In the genomic region with DNA sequence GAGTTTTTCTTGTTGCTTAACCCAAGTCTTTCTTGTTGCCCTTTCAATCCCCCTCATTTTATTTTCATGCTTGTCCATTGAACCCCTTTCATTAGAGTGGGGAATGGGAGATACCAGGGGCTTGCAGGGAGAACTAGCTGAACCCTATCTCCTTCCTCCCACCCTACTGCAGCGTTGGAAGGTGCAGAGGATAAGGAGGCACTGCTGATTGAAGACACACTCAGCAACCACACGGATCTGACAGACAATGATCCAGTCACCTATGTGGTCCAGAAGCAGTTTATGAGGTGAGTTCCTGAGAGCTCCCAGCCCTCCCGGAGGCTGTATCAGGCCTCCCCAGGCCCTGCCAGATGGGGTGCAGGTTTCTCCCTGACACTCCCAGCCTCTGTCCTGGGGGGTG, we compare ENCODE assay signal across 15 cellular contexts. TPM values are rescaled to one million over a fixed set of nuclear protein-coding genes. Genes with fewer than 3 reads are reported as not detected.
"Had no signal": no experiment of that assay in that cellular context is flagged by ENCODE, and none has a peak within 500 bp of the region (broad histone marks: within the 10 kb centered on the region; RNA-seq: fewer than 3 reads in every experiment).

No MANE protein-coding gene starts in this region.

- H3K9me3 Mint-ChIP-seq: activated naive CD4-positive, alpha-beta T cell treated with anti-CD3 and anti-CD28 coated beads, Interleukin-2, amount 50 U/mL, for 24 hours; activated T-cell treated with anti-CD3 and anti-CD28 coated beads, Interleukin-2, amount 50 U/mL, for 72 hours; naive B cell; T-helper 1 cell treated with Interleukin-12 subunit alpha and Interleukin-12 subunit beta and Interleukin-4 antibody, amounts not matched to agents 30 μg/mL and 1 μg/mL, for 36 hours had no signal

- H3K9me3 ChIP-seq: thyroid gland, uterus had no signal

- H3K27me3 ChIP-seq: foreskin keratinocyte, hepatocyte, thyroid gland, uterus had no signal

- H3K27me3 Mint-ChIP-seq: activated naive CD4-positive, alpha-beta T cell treated with anti-CD3 and anti-CD28 coated beads, Interleukin-2, amount 50 U/mL, for 24 hours had no signal

- H3K4me1 ChIP-seq: thyroid gland, uterus had no signal

- H3K27ac Mint-ChIP-seq: activated naive CD4-positive, alpha-beta T cell treated with anti-CD3 and anti-CD28 coated beads, Interleukin-2, amount 50 U/mL, for 24 hours; activated T-cell treated with anti-CD3 and anti-CD28 coated beads, Interleukin-2, amount 50 U/mL, for 72 hours; T-helper 1 cell treated with Interleukin-12 subunit alpha and Interleukin-12 subunit beta and Interleukin-4 antibody, amounts not matched to agents 30 μg/mL and 1 μg/mL, for 36 hours had no signal

- ATAC-seq: activated T-cell treated with anti-CD3 and anti-CD28 coated beads, Interleukin-2, amount 50 U/mL, for 72 hours; foreskin keratinocyte had no signal

- H3K4me3 Mint-ChIP-seq: activated naive CD4-positive, alpha-beta T cell treated with anti-CD3 and anti-CD28 coated beads, Interleukin-2, amount 50 U/mL, for 24 hours; activated T-cell treated with anti-CD3 and anti-CD28 coated beads, Interleukin-2, amount 50 U/mL, for 72 hours; naive B cell; T-helper 1 cell treated with Interleukin-12 subunit alpha and Interleukin-12 subunit beta and Interleukin-4 antibody, amounts not matched to agents 30 μg/mL and 1 μg/mL, for 36 hours had no signal

- H3K4me3 ChIP-seq: hepatocyte, thyroid gland, uterus had no signal

- H3K4me1 Mint-ChIP-seq: activated naive CD4-positive, alpha-beta T cell treated with anti-CD3 and anti-CD28 coated beads, Interleukin-2, amount 50 U/mL, for 24 hours; naive B cell had no signal

- H3K27ac ChIP-seq: epithelial cell of prostate, foreskin keratinocyte, hepatocyte, parathyroid adenoma, thyroid gland, uterus had no signal

- H3K36me3 Mint-ChIP-seq: activated naive CD4-positive, alpha-beta T cell treated with anti-CD3 and anti-CD28 coated beads, Interleukin-2, amount 50 U/mL, for 24 hours; naive B cell had no signal

- H3K36me3 ChIP-seq: thyroid gland, uterus had no signal

- DNase-seq: activated CD4-positive, alpha-beta T cell treated with anti-CD3 and anti-CD28 coated beads, Interleukin-2, amount 50 U/mL, for 1 hour; activated CD4-positive, CD25-positive, alpha-beta regulatory T cell treated with anti-CD3 and anti-CD28 coated beads, Interleukin-2, amount 50 U/mL, for 72 hours; activated CD8-positive, alpha-beta memory T cell treated with anti-CD3 and anti-CD28 coated beads for 24 hours; activated CD8-positive, alpha-beta memory T cell treated with anti-CD3 and anti-CD28 coated beads, Interleukin-2, amount 50 U/mL, for 48 hours; activated T-cell treated with anti-CD3 and anti-CD28 coated beads, Interleukin-2, amount 50 U/mL, for 72 hours; foreskin keratinocyte; mammary epithelial cell; naive B cell; thyroid gland; uterus had no signal

RNA-seq across cellular contexts. Expression of a gene that starts 40.5 kb away (rescaled TPM):
- total RNA-seq: activated T-cell treated with anti-CD3 and anti-CD28 coated beads, Interleukin-2, amount 50 U/mL, for 72 hours had no signal
